Comparison of ENCODE assay signal across 11 cellular contexts in genomic region chr19:38184815-38185214, GRCh38. TPM values are rescaled to one million over a fixed set of nuclear protein-coding genes. Genes with fewer than 3 reads are reported as not detected.
"Had no signal": no experiment of that assay in that cellular context is flagged by ENCODE, and none has a peak within 500 bp of the region (broad histone marks: within the 10 kb centered on the region; RNA-seq: fewer than 3 reads in every experiment).

No MANE protein-coding gene starts in this region.

- DNase-seq: activated CD4-positive, alpha-beta T cell treated with anti-CD3 and anti-CD28 coated beads for 48 hours; activated effector memory CD4-positive, alpha-beta T cell treated with Interleukin-2 at 50 U/mL for 16 hours; activated naive CD8-positive, alpha-beta T cell treated with anti-CD3 and anti-CD28 coated beads for 36 hours; retina; SIG-M5; spleen; stimulated activated CD4-positive, alpha-beta T cell treated with anti-CD3 and anti-CD28 coated beads, Interleukin-1b, Interleukin-23, amount 100 ng/mL, for 48 hours; stimulated activated naive CD4-positive, alpha-beta T cell; substantia nigra; T-helper 17 cell had no signal

- ATAC-seq: T-helper 17 cell, WTC11 had no signal

- H3K4me3 Mint-ChIP-seq: activated naive CD8-positive, alpha-beta T cell treated with anti-CD3 and anti-CD28 coated beads for 36 hours; T-helper 17 cell; WTC11 had no signal

- H3K27me3 Mint-ChIP-seq: activated naive CD8-positive, alpha-beta T cell treated with anti-CD3 and anti-CD28 coated beads for 36 hours; T-helper 17 cell had no signal

- H3K27ac Mint-ChIP-seq: activated naive CD8-positive, alpha-beta T cell treated with anti-CD3 and anti-CD28 coated beads for 36 hours; T-helper 17 cell; WTC11 had no signal

RNA-seq across cellular contexts. Expression of gene DPF1, which starts 39.2 kb away (rescaled TPM):
- total RNA-seq: spleen, T-helper 17 cell had no signal
